In genomic region chr17:58534901-58535421, GRCh38 we compare ENCODE assay signal across 15 cellular contexts. TPM values are rescaled to one million over a fixed set of nuclear protein-coding genes. Genes with fewer than 3 reads are reported as not detected.
DNase-seq lines count a peak whose midpoint lies in the region; ATAC-seq, FAIRE-seq and TF ChIP-seq lines count a peak whose summit lies in the region.
"Had no signal": no experiment of that assay in that cellular context is flagged by ENCODE, and none has a peak within 500 bp of the region (broad histone marks: within the 10 kb centered on the region; RNA-seq: fewer than 3 reads in every experiment).

No MANE protein-coding gene starts in this region.

- peaks cover 15% of the 10 kb centered on the region for H3K4me1 ChIP-seq in PC-9 (replicated peaks; ENCODE audit: insufficient read depth)
- peaks cover 3% of the 10 kb centered on the region for H3K4me1 ChIP-seq in ovary (ENCODE audit: insufficient read depth)

- H2AFZ ChIP-seq in PC-9: no peak overlapping the region

- FAIRE-seq in H54 (lab: Jason Lieb, UNC): peak; percentile 30

- no peak for ATAC-seq in HG03342 (IDR thresholded peaks at IDR 0.05; ENCODE audit: unreplicated experiment)

- CTCF ChIA-PET in PC-9 (lab: Charles Lee): interaction anchor here (0.6 to 1.1 kb wide), 3 partner anchors 16 to 130 kb away, joined by 3 to 6 read pairs (median 3); no protein-coding TSS in a partner anchor

- TF ChIP-seq EP300 in ovary (IDR thresholded peaks at IDR 0.05): no peak

- peak; percentile 99 for DNase-seq in H54 (ENCODE audit: insufficient read length, low spot score)
- DNase-seq in PC-9: peak in 1 of 2 experiments; percentile 66
- peak; percentile 43 for DNase-seq in fibroblast of gingiva (ENCODE audit: low read depth)
- no peak for DNase-seq in NCI-H748 treated with DMSO at 0.1 percent for 48 hours (lab: John Stamatoyannopoulos, UW)
- DNase-seq in ovary: no peak
- no peak for DNase-seq in stimulated activated CD4-positive, alpha-beta T cell treated with anti-CD3 and anti-CD28 coated beads, Interleukin-4, amount 100 ng/mL, for 1 hour
- DNase-seq: activated CD4-positive, alpha-beta T cell treated with anti-CD3 and anti-CD28 coated beads, Interleukin-2, amount 10 ng/mL, durations not matched to agents 7 days and 5 days; activated naive CD4-positive, alpha-beta T cell treated with anti-CD3 and anti-CD28 coated beads, Interleukin-2, amount 50 U/mL, for 16 hours; DND-41; immature natural killer cell; NCI-H2029 had no signal

- H3K9me3 ChIP-seq in PC-9 (ENCODE audit: insufficient read depth, low read depth) (no peaks in the 10 kb centered on the region), ovary (no peaks in the 10 kb centered on the region)

- 67 to 76% (median 72%) methylated on average over 4 of the region's 4 CpGs for WGBS in ovary, 3 donors

- H3K4me1 Mint-ChIP-seq in nephron: peaks cover 68% of the 10 kb centered on the region
- H3K4me1 Mint-ChIP-seq: activated CD4-positive, alpha-beta T cell treated with anti-CD3 and anti-CD28 coated beads, Interleukin-2, amount 10 ng/mL, durations not matched to agents 7 days and 5 days had no signal

- no peaks in the 10 kb centered on the region for H4K20me1 ChIP-seq in PC-9 (ENCODE audit: insufficient read depth)

- no peak overlapping the region for H3K27ac ChIP-seq in PC-9
- H3K27ac ChIP-seq in ovary: no peak overlapping the region

- H3K27me3 Mint-ChIP-seq in nephron (ENCODE audit: low read depth): peaks cover 51% of the 10 kb centered on the region

- H3K79me2 ChIP-seq in PC-9 (ENCODE audit: low read depth): no peaks in the 10 kb centered on the region

- H3K4me3 ChIP-seq in PC-9 (no peak overlapping the region), ovary (no peak overlapping the region)

- peaks cover 13% of the 10 kb centered on the region; the same call in 1 of the 2 replicates for H3F3A ChIP-seq in PC-9 (ENCODE audit: insufficient read depth, low read depth)

- POLR2A ChIA-PET in PC-9 (lab: Charles Lee; ENCODE audit: unreplicated experiment): interaction anchor here (0.6 to 1.0 kb wide), 2 partner anchors 16 to 97 kb away, joined by 4 to 17 read pairs; no protein-coding TSS in a partner anchor

- H3K4me2 ChIP-seq in PC-9: peak overlapping the region; percentile 34

- H3K9me3 Mint-ChIP-seq in nephron: no peaks in the 10 kb centered on the region
- H3K9me3 Mint-ChIP-seq: activated CD4-positive, alpha-beta T cell treated with anti-CD3 and anti-CD28 coated beads, Interleukin-2, amount 10 ng/mL, durations not matched to agents 7 days and 5 days; immature natural killer cell had no signal

- TF ChIP-seq POLR2A in H54 (IDR thresholded peaks at IDR 0.05; ENCODE audit: low read depth, low read length): no peak
- TF ChIP-seq POLR2A in ovary (IDR thresholded peaks at IDR 0.05): no peak

- no TSS peak for BruUV-seq in PC-9 (replicated peaks; lab: Mats Ljungman, UMichigan)

- peak overlapping the region in 2 of 3 experiments; percentile 56 to 68 for H3K27ac Mint-ChIP-seq in nephron
- H3K27ac Mint-ChIP-seq: activated CD4-positive, alpha-beta T cell treated with anti-CD3 and anti-CD28 coated beads, Interleukin-2, amount 10 ng/mL, durations not matched to agents 7 days and 5 days had no signal

- H3K36me3 ChIP-seq in PC-9 (ENCODE audit: low read depth) (no peaks in the 10 kb centered on the region), ovary (no peaks in the 10 kb centered on the region)

- peaks cover 21% of the 10 kb centered on the region for H3K27me3 ChIP-seq in PC-9 (ENCODE audit: insufficient read depth, low read depth)
- no peaks in the 10 kb centered on the region for H3K27me3 ChIP-seq in ovary

- TF ChIP-seq CTCF in PC-9 (conservative IDR thresholded peaks at IDR 0.05) (no peak), nephron (IDR thresholded peaks at IDR 0.05; ENCODE audit: unreplicated experiment in 3 of 3) (no peak), ovary (IDR thresholded peaks at IDR 0.05) (no peak)

- peak overlapping the region in 1 of 3 experiments; percentile 73 for H3K4me3 Mint-ChIP-seq in nephron
- H3K4me3 Mint-ChIP-seq: activated CD4-positive, alpha-beta T cell treated with anti-CD3 and anti-CD28 coated beads, Interleukin-2, amount 10 ng/mL, durations not matched to agents 7 days and 5 days had no signal

- H3K36me3 Mint-ChIP-seq in nephron (ENCODE audit: low read depth): no peaks in the 10 kb centered on the region
- H3K36me3 Mint-ChIP-seq: immature natural killer cell had no signal

- intact Hi-C loops in PC-9 (cut with micrococcal nuclease; ENCODE audit: unreplicated experiment) (no loop called here), ovary (cut with DNase I) (no loop called here)

- no peaks in the 10 kb centered on the region for H3K9me2 ChIP-seq in PC-9 (ENCODE audit: insufficient read depth)

RNA-seq across cellular contexts. Expression of gene MTMR4, which starts 20.5 kb away (rescaled TPM):
- total RNA-seq in PC-9 (2021) (35.1 and 39.6 TPM in 2 replicates), ovary (10 to 100 TPM; 23.8 to 60.1 (median 27.7) TPM)
- 10 to 100 TPM; 14.5 to 28.7 TPM for polyA plus RNA-seq in ovary

RNA-seq across cellular contexts. Expression of gene HSF5, which starts 46.8 kb away (rescaled TPM):
- not detected in 2 replicates for total RNA-seq in PC-9 (2021)
- not detected for total RNA-seq in ovary
- under 1 TPM; 0.05 TPM for polyA plus RNA-seq in ovary
- total RNA-seq: H7, osteocyte had no signal

Comparison
In these comparisons a context has a peak if more than half of its experiments do, and no peak if none do; other contexts are left out.
1. DNase-seq: peak in H54 (single experiment) and fibroblast of gingiva (single experiment); none in NCI-H748 treated with DMSO at 0.1 percent for 48 hours (single experiment), ovary (0 of 5) and stimulated activated CD4-positive, alpha-beta T cell treated with anti-CD3 and anti-CD28 coated beads, Interleukin-4, amount 100 ng/mL, for 1 hour (single experiment).